10 cellular contexts compared by ENCODE assay signal in the genomic region with DNA sequence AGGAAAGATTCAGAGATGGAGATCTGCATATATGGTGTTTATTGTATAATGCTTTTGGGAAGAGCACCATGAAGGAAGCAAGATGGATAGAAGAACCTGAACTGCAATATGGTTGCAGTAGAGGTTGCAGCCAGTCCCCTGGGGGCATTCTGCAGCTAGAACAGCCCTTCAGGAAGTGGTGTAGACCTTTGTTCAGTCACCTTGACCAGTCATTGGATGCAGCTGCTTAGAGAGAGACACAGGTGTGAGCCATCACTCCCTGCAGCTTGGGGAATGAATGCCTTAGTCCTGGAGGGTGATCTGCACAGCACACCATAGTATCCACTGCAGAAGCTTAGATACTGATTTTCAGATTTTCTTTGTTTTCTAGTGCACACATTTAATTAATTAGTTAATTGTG. TPM values are rescaled to one million over a fixed set of nuclear protein-coding genes. Genes with fewer than 3 reads are reported as not detected.
A peak's percentile ranks its signal among the peaks of the same experiment; 100 is the strongest.
DNase-seq lines count a peak whose midpoint lies in the region; ATAC-seq and FAIRE-seq lines count a peak whose summit lies in the region.
"Had no signal": no experiment of that assay in that cellular context is flagged by ENCODE, and none has a peak within 500 bp of the region (broad histone marks: within the 10 kb centered on the region; RNA-seq: fewer than 3 reads in every experiment).

No MANE protein-coding gene starts in this region.

- intact Hi-C loops in head of caudate nucleus (cut with DNase I): no loop called here

- H3K4me3 ChIP-seq in Karpas-422 (ENCODE audit: low read length) (no peak overlapping the region), small intestine (ENCODE audit: low read depth in 1 of 2, low read length in 2 of 2) (no peak overlapping the region)

- H3K9me2 ChIP-seq in Karpas-422 (replicated peaks; ENCODE audit: insufficient read depth, low read length): no peaks in the 10 kb centered on the region

- H3K4me1 ChIP-seq in Karpas-422 (ENCODE audit: low read length) (peaks cover 58% of the 10 kb centered on the region), small intestine (ENCODE audit: control insufficient read depth in 2 of 2, insufficient read depth in 1 of 2, low read depth in 1 of 2, low read length in 1 of 2) (peaks cover 0 to 5% of the 10 kb centered on the region in 2 donors)
- H3K4me1 ChIP-seq: parathyroid adenoma had no signal

- H2AFZ ChIP-seq in Karpas-422 (ENCODE audit: low read length): no peak overlapping the region
- H2AFZ ChIP-seq: parathyroid adenoma had no signal

- peaks cover 99% of the 10 kb centered on the region for H3K79me2 ChIP-seq in Karpas-422 (ENCODE audit: low read length)

- H3K27me3 ChIP-seq in Karpas-422 (ENCODE audit: low read length) (no peaks in the 10 kb centered on the region), small intestine (ENCODE audit: control insufficient read depth in 2 of 2, insufficient read depth in 2 of 2, low read length in 2 of 2) (no peaks in the 10 kb centered on the region)

- ATAC-seq in HG02610 (IDR thresholded peaks at IDR 0.05; ENCODE audit: unreplicated experiment) (peak; percentile 71), HG03025 (IDR thresholded peaks at IDR 0.05; ENCODE audit: low FRiP score, unreplicated experiment) (no peak)

- DNase-seq in activated T-cell treated with anti-CD3 and anti-CD28 coated beads, Interleukin-2, amount 50 U/mL, for 1 hour: peak; percentile 16
- DNase-seq in activated T-cell treated with anti-CD3 and anti-CD28 coated beads for 4 hours (no peak), Karpas-422 (peak; percentile 77), small intestine (peak; percentile 12), head of caudate nucleus (no peak), Kasumi-1 (lab: John Stamatoyannopoulos, UW) (no peak)

- H3K4me2 ChIP-seq in Karpas-422 (ENCODE audit: low read depth, low read length, poor library complexity, severe bottlenecking): peak overlapping the region; percentile 35

- H3K9me3 ChIP-seq in Karpas-422 (ENCODE audit: low read length): no peaks in the 10 kb centered on the region
- no peaks in the 10 kb centered on the region for H3K9me3 ChIP-seq in small intestine (ENCODE audit: control insufficient read depth, low read depth)

- no peak for FAIRE-seq in small intestine (lab: Jason Lieb, UNC)

- no peak overlapping the region for H3K9ac ChIP-seq in Karpas-422 (ENCODE audit: low read length)
- H3K9ac ChIP-seq: parathyroid adenoma had no signal

- H3K27ac ChIP-seq in Karpas-422 (ENCODE audit: low read length) (peak overlapping the region; percentile 61), small intestine (ENCODE audit: low read depth in 1 of 2, low read length in 1 of 2) (no peak overlapping the region)
- H3K27ac ChIP-seq: parathyroid adenoma, RWPE1 had no signal

- H3K36me3 ChIP-seq in Karpas-422 (ENCODE audit: insufficient read depth, low read length): no peaks in the 10 kb centered on the region
- H3K36me3 ChIP-seq in small intestine (ENCODE audit: control insufficient read depth in 2 of 2, insufficient read depth in 2 of 2, low read length in 2 of 2): no peaks in the 10 kb centered on the region

- no peaks in the 10 kb centered on the region for H4K20me1 ChIP-seq in Karpas-422 (ENCODE audit: insufficient read depth, low read depth, low read length)

RNA-seq across cellular contexts. Expression of a gene that starts 42.3 kb away (rescaled TPM):
- 36.7 and 133 TPM in 2 replicates for total RNA-seq in Karpas-422 (2014; rRNA removed; shearing (Covaris generic); ENCODE audit: low replicate concordance)
- 10 to 100 TPM; 14.9 to 29.1 (median 25.4) TPM for polyA plus RNA-seq in small intestine

Comparison
In these comparisons a context has a peak if more than half of its experiments do, and no peak if none do; other contexts are left out.
1. DNase-seq: peak in activated T-cell treated with anti-CD3 and anti-CD28 coated beads, Interleukin-2, amount 50 U/mL, for 1 hour (single experiment), Karpas-422 (single experiment) and small intestine (single experiment); none in activated T-cell treated with anti-CD3 and anti-CD28 coated beads for 4 hours (single experiment), head of caudate nucleus (0 of 42) and Kasumi-1 (0 of 2).